12 cellular contexts compared by ENCODE assay signal in the genomic region with DNA sequence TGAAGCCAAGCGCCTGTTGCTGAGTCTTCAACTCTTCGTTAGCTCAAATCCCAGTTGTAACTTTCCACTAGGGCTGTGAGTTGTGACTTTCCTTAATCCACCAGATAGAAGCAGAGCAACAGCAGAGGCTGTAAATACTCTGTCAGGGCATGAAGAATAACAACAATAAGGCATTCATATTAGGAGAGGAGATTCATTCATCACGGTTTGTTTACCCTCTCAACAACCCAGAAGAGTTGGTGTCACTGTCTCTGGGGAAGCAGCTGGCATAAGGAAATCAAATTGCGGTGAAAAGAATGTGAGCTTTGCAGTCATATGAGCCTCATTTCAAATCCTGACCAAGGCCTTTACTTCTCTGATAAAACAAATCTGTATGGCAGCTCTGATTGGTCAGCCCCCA.
DNase-seq lines count a peak whose midpoint lies in the region; TF ChIP-seq lines count a peak whose summit lies in the region.
"Had no signal": no experiment of that assay in that cellular context is flagged by ENCODE, and none has a peak within 500 bp of the region (broad histone marks: within the 10 kb centered on the region; RNA-seq: fewer than 3 reads in every experiment).

No MANE protein-coding gene starts in this region.

- H3K4me3 Mint-ChIP-seq in CD14-positive monocyte = no peak overlapping the region

- CTCF ChIA-PET in OCI-LY7 (lab: Charles Lee; ENCODE audit: unreplicated experiment) = no interaction called here

- no peaks in the 10 kb centered on the region for H3K36me3 Mint-ChIP-seq in CD14-positive monocyte

- no peaks in the 10 kb centered on the region for H4K20me1 ChIP-seq in OCI-LY7 (ENCODE audit: insufficient read depth, low read length)

- peaks cover 0 to 4% (median 0%) of the 10 kb centered on the region in 7 donors for H3K9me3 Mint-ChIP-seq in CD14-positive monocyte

- H3K9me2 ChIP-seq in OCI-LY7 (ENCODE audit: insufficient read depth, low read length) = no peaks in the 10 kb centered on the region

- POLR2A ChIA-PET in OCI-LY7 (lab: Charles Lee) = no interaction called here

- intact Hi-C loops in OCI-LY7 (cut with micrococcal nuclease; ENCODE audit: unreplicated experiment) (no loop called here), CD14-positive monocyte (cut with micrococcal nuclease) (no loop called here)

- DNase-seq in DMS79 (lab: John Stamatoyannopoulos, UW) (peak; percentile 36), NCI-H2107 treated with DMSO at 0.1 percent for 48 hours (lab: John Stamatoyannopoulos, UW; ENCODE audit: unreplicated experiment) (peak; percentile 73), pons (ENCODE audit: low spot score) (peak; percentile 99), OCI-LY7 (ENCODE audit: low spot score) (no peak), NCI-H226 (no peak), AML-193 (lab: John Stamatoyannopoulos, UW) (no peak), CD14-positive monocyte (ENCODE audit: low spot score) (no peak)
- DNase-seq: activated CD4-positive, alpha-beta T cell treated with anti-CD3 and anti-CD28 coated beads for 4 hours; activated naive CD4-positive, alpha-beta T cell treated with Interleukin-2 at 50 U/mL for 16 hours; NCI-H2081 treated with DMSO at 0.1 percent for 48 hours had no signal

- H3K27ac Mint-ChIP-seq in CD14-positive monocyte = no peak overlapping the region

- BruUV-seq in OCI-LY7 (replicated peaks; lab: Mats Ljungman, UMichigan) = no TSS peak

- H3K4me2 ChIP-seq in OCI-LY7 (ENCODE audit: low read length) = no peak overlapping the region

- no peaks in the 10 kb centered on the region for H3K4me1 ChIP-seq in OCI-LY7 (ENCODE audit: insufficient read depth, low read length, poor library complexity, severe bottlenecking)

- no peaks in the 10 kb centered on the region for H3K79me2 ChIP-seq in OCI-LY7 (ENCODE audit: insufficient read depth, low read depth, low read length)

- no peak overlapping the region for H3K4me3 ChIP-seq in OCI-LY7 (ENCODE audit: low read depth, low read length, poor library complexity, severe bottlenecking)
- H3K4me3 ChIP-seq: SK-N-MC had no signal

- H2AFZ ChIP-seq in OCI-LY7 (ENCODE audit: low read length) = no peak overlapping the region

- TF ChIP-seq CTCF in OCI-LY7 (conservative IDR thresholded peaks at IDR 0.05; ENCODE audit: low read length) (no peak), CD14-positive monocyte (IDR thresholded peaks at IDR 0.05) (no peak)

- no peaks in the 10 kb centered on the region for H3K4me1 Mint-ChIP-seq in CD14-positive monocyte

- no peaks in the 10 kb centered on the region for H3K9me3 ChIP-seq in OCI-LY7 (ENCODE audit: low read length)

- H3K36me3 ChIP-seq in OCI-LY7 (ENCODE audit: insufficient read depth, low read length) = no peaks in the 10 kb centered on the region

- H3K27me3 Mint-ChIP-seq in CD14-positive monocyte (ENCODE audit: low read depth in 3 of 3) = peaks cover 3 to 4% (median 4%) of the 10 kb centered on the region in 3 donors

- peak overlapping the region; percentile 93 for H3K27ac ChIP-seq in cingulate gyrus (ENCODE audit: low read depth, low read length)
- no peak overlapping the region for H3K27ac ChIP-seq in OCI-LY7 (ENCODE audit: low read depth, low read length, poor library complexity, severe bottlenecking)
- H3K27ac ChIP-seq: SK-N-MC had no signal

Comparison
In these comparisons a context has a peak if more than half of its experiments do, and no peak if none do; other contexts are left out.
1. DNase-seq: peak in DMS79 (single experiment), NCI-H2107 treated with DMSO at 0.1 percent for 48 hours (single experiment) and pons (single experiment); none in OCI-LY7 (single experiment), NCI-H226 (single experiment), AML-193 (0 of 2) and CD14-positive monocyte (single experiment).